In genomic region chr2:86195055-86195807, GRCh38 we compare ENCODE assay signal across 8 cellular contexts. TPM values are rescaled to one million over a fixed set of nuclear protein-coding genes. Genes with fewer than 3 reads are reported as not detected.
DNase-seq lines count a peak whose midpoint lies in the region; ATAC-seq, FAIRE-seq and TF ChIP-seq lines count a peak whose summit lies in the region.

Gene IMMT (minus strand): TSS chr2:86195462. CDS start chr2:86195382, 80 bp downstream.

- peaks cover 10% of the 10 kb centered on the region for H3K4me1 Mint-ChIP-seq in endodermal cell

- 0% methylated on average over 19 to 74 of the region's 74 CpGs for WGBS in endodermal cell (ENCODE audit: insufficient coverage in 1 of 2, insufficient read length in 1 of 2), 2 experiments
- 0% methylated on average over 58 to 74 of the region's 74 CpGs for WGBS in mesodermal cell (ENCODE audit: insufficient coverage in 2 of 2), 2 experiments

- peak within 1 kb of the TSS; percentile 92 for H3K4me3 ChIP-seq in endodermal cell (ENCODE audit: low read length)
- peak within 1 kb of the TSS; percentile 93 for H3K4me3 ChIP-seq in mesodermal cell (ENCODE audit: extremely low read depth, insufficient read depth, low read length, poor library complexity, severe bottlenecking)

- peak; percentile 82 for ATAC-seq in GM21367 (IDR thresholded peaks at IDR 0.05; ENCODE audit: unreplicated experiment)

- peak; percentile 95 for DNase-seq in COLO829 (ENCODE audit: low spot score)
- peak; percentile 98 for DNase-seq in HTR-8/SVneo (ENCODE audit: insufficient read length, low spot score)
- peak; percentile 94 for DNase-seq in NOMO-1 treated with dmso at 0.1 percent for 144 hours (lab: John Stamatoyannopoulos, UW; ENCODE audit: unreplicated experiment)
- DNase-seq in activated CD8-positive, alpha-beta memory T cell treated with anti-CD3 and anti-CD28 coated beads, Interleukin-2, amount 50 U/mL, for 1 hour (ENCODE audit: extremely low read depth) = peak; percentile 75
- peak; percentile 97 for DNase-seq in endodermal cell
- DNase-seq in stimulated activated CD8-positive, alpha-beta memory T cell treated with anti-CD3 and anti-CD28 coated beads, Interleukin-15, amount 100 ng/mL, for 4 hours (ENCODE audit: low read depth in 2 of 2) = peak; percentile 80 to 91

- no peak for TF ChIP-seq CTCF in endodermal cell (conservative IDR thresholded peaks at IDR 0.05)

- H3K27ac ChIP-seq in endodermal cell (ENCODE audit: low read depth, low read length) (peak within 1 kb of the TSS; percentile 99), mesodermal cell (ENCODE audit: low read depth, low read length, severe bottlenecking) (peak within 1 kb of the TSS; percentile 99)

- H3K9me3 Mint-ChIP-seq in endodermal cell = no peaks in the 10 kb centered on the region

- peaks cover 3% of the 10 kb centered on the region for H3K36me3 Mint-ChIP-seq in endodermal cell (ENCODE audit: low read depth)

- peak within 1 kb of the TSS; percentile 72 for H3K9ac ChIP-seq in endodermal cell (ENCODE audit: extremely low read depth, low read length, poor library complexity, severe bottlenecking)

- peak; percentile 96 for FAIRE-seq in HTR-8/SVneo (lab: Jason Lieb, UNC)

- H3K27me3 ChIP-seq in endodermal cell (ENCODE audit: control insufficient read depth, insufficient read depth, low read length, poor library complexity, severe bottlenecking) = no peaks in the 10 kb centered on the region

- H3K4me1 ChIP-seq in endodermal cell (ENCODE audit: control insufficient read depth, insufficient read depth, low read length) (peaks cover 2% of the 10 kb centered on the region), mesodermal cell (ENCODE audit: control insufficient read depth, insufficient read depth, low read length, poor library complexity, severe bottlenecking) (peaks cover 12% of the 10 kb centered on the region)

- H3K36me3 ChIP-seq in endodermal cell (ENCODE audit: control insufficient read depth, insufficient read depth, low read length) (peaks cover 12% of the 10 kb centered on the region), mesodermal cell (ENCODE audit: control insufficient read depth, insufficient read depth, low read length) (peaks cover 39% of the 10 kb centered on the region)

- H3K9me3 ChIP-seq in endodermal cell (ENCODE audit: control insufficient read depth, low read length) (no peaks in the 10 kb centered on the region), mesodermal cell (ENCODE audit: control insufficient read depth, low read length) (no peaks in the 10 kb centered on the region)

- H3K4me3 Mint-ChIP-seq in endodermal cell = peak within 1 kb of the TSS; percentile 90

- H3K27me3 Mint-ChIP-seq in endodermal cell (ENCODE audit: insufficient read depth) = no peaks in the 10 kb centered on the region

- peak within 1 kb of the TSS; percentile 97 for H3K27ac Mint-ChIP-seq in endodermal cell

RNA-seq across cellular contexts. Expression of gene IMMT, which starts in this region (rescaled TPM):
- total RNA-seq in endodermal cell = 10 to 100 TPM; 96.8 to 99.9 TPM
- 108 TPM for polyA plus RNA-seq in endodermal cell (2013, experiment 1 of 2)
- polyA plus RNA-seq in endodermal cell (2013, experiment 2 of 2) = 101 TPM
- 114 TPM for polyA plus RNA-seq in mesodermal cell (2013, experiment 1 of 2)
- polyA plus RNA-seq in mesodermal cell (2013, experiment 2 of 2) = 114 TPM

Comparison
In these comparisons a context has a peak if more than half of its experiments do, and no peak if none do; other contexts are left out.
1. Peak in every context shown above with its lines: DNase-seq, ATAC-seq, H3K4me3 ChIP-seq and H3K27ac ChIP-seq.